Comparison of ENCODE assay signal across 7 cellular contexts in genomic region chr21:41923641-41924342, GRCh38. TPM values are rescaled to one million over a fixed set of nuclear protein-coding genes. Genes with fewer than 3 reads are reported as not detected.
DNase-seq lines count a peak whose midpoint lies in the region; ATAC-seq lines count a peak whose summit lies in the region.

No MANE protein-coding gene starts in this region.

- H3K27me3 Mint-ChIP-seq in activated naive CD8-positive, alpha-beta T cell: no peaks in the 10 kb centered on the region
- no peaks in the 10 kb centered on the region for H3K27me3 Mint-ChIP-seq in stimulated activated naive CD8-positive, alpha-beta T cell treated with anti-CD3 and anti-CD28 coated beads, Interleukin-15, amount 100 ng/mL, for 72 hours

- no peaks in the 10 kb centered on the region for H3K9me3 Mint-ChIP-seq in activated naive CD8-positive, alpha-beta T cell (ENCODE audit: low read depth)
- H3K9me3 Mint-ChIP-seq in stimulated activated naive CD8-positive, alpha-beta T cell treated with anti-CD3 and anti-CD28 coated beads, Interleukin-15, amount 100 ng/mL, for 72 hours: no peaks in the 10 kb centered on the region

- peak; percentile 41 for DNase-seq in Jurkat, Clone E6-1 (ENCODE audit: low read depth, low spot score)
- DNase-seq in hepatic stellate cell (ENCODE audit: low spot score): peak; percentile 91
- DNase-seq in stimulated activated naive CD8-positive, alpha-beta T cell treated with anti-CD3 and anti-CD28 coated beads, Interleukin-15, amount 100 ng/mL, for 72 hours: peak in 1 of 2 donors; percentile 45
- no peak for DNase-seq in DMS 273 (lab: John Stamatoyannopoulos, UW; ENCODE audit: unreplicated experiment)
- no peak for DNase-seq in NCI-H510A treated with DMSO at 0.1 percent for 48 hours (lab: John Stamatoyannopoulos, UW)
- no peak for DNase-seq in AML-193 (lab: John Stamatoyannopoulos, UW)

- H3K4me3 Mint-ChIP-seq in activated naive CD8-positive, alpha-beta T cell: peak overlapping the region; percentile 71
- peak overlapping the region; percentile 90 to 93 for H3K4me3 Mint-ChIP-seq in stimulated activated naive CD8-positive, alpha-beta T cell treated with anti-CD3 and anti-CD28 coated beads, Interleukin-15, amount 100 ng/mL, for 72 hours

- no peak overlapping the region for H3K4me3 ChIP-seq in Jurkat, Clone E6-1 (ENCODE audit: low read length)

- peak overlapping the region; percentile 87 for H3K27ac Mint-ChIP-seq in activated naive CD8-positive, alpha-beta T cell
- H3K27ac Mint-ChIP-seq in stimulated activated naive CD8-positive, alpha-beta T cell treated with anti-CD3 and anti-CD28 coated beads, Interleukin-15, amount 100 ng/mL, for 72 hours: peak overlapping the region; percentile 93

- peaks cover 6% of the 10 kb centered on the region for H3K36me3 Mint-ChIP-seq in activated naive CD8-positive, alpha-beta T cell

- ATAC-seq in stimulated activated naive CD8-positive, alpha-beta T cell treated with anti-CD3 and anti-CD28 coated beads, Interleukin-15, amount 100 ng/mL, for 72 hours: peak; percentile 90

- peaks cover 57% of the 10 kb centered on the region for H3K4me1 Mint-ChIP-seq in activated naive CD8-positive, alpha-beta T cell (ENCODE audit: low read depth)
- peaks cover 68% of the 10 kb centered on the region for H3K4me1 Mint-ChIP-seq in stimulated activated naive CD8-positive, alpha-beta T cell treated with anti-CD3 and anti-CD28 coated beads, Interleukin-15, amount 100 ng/mL, for 72 hours

RNA-seq across cellular contexts. Expression of gene C2CD2, which starts 30.0 kb away (rescaled TPM):
- polyA plus RNA-seq in Jurkat, Clone E6-1 (2012; ENCODE audit: insufficient read depth, insufficient read length): 0.68 TPM

RNA-seq across cellular contexts. Expression of gene PRDM15, which starts 44.6 kb away (rescaled TPM):
- polyA plus RNA-seq in Jurkat, Clone E6-1 (2012; ENCODE audit: insufficient read depth, insufficient read length): 6.4 TPM

Comparison
In these comparisons a context has a peak if more than half of its experiments do, and no peak if none do; other contexts are left out.
1. DNase-seq: peak in Jurkat, Clone E6-1 (single experiment) and hepatic stellate cell (single experiment); none in DMS 273 (single experiment), NCI-H510A treated with DMSO at 0.1 percent for 48 hours (single experiment) and AML-193 (0 of 2).